In the genomic region with DNA sequence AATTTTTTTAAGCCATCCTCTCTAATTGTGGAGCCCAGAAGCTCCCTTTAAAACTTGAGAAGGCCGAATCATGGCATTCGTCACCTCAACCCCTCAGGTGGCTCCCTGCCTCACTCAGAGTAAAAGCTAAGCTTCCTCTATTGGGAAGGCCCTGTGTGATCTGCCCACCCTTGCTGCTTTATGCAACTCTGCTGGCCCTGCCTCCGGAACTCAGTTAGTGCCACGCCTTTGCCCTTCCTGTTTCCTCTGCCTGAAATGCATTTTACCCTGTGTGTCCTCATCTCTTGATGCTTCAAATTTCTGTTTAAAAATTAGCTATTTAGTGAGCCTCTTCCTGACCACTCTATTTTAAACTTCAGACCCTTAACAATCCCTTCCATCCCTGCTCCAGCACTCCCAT, we compare ENCODE assay signal across 1 cellular context.
TF ChIP-seq lines count a peak whose summit lies in the region.

No MANE protein-coding gene starts in this region.

TF ChIP-seq in HepG2, 621 proteins besides CTCF, POLR2A, EP300 and RAD21:
- TF ChIP-seq GABPA (IDR thresholded peaks at IDR 0.05; ENCODE audit: low read depth, low read length) (peak; percentile 32; the same call in 1 of the 2 replicates), GABPA (CRISPR knock-in tag; IDR thresholded peaks at IDR 0.05; ENCODE audit: low read depth) (peak; percentile 74), GABPB1 (CRISPR knock-in tag; IDR thresholded peaks at IDR 0.05) (peak; percentile 23; the same call in 1 of the 2 replicates), GATAD2A (CRISPR knock-in tag; IDR thresholded peaks at IDR 0.05) (no peak)
